ENCODE assay signal across 8 cellular contexts in genomic region chr1:226939439-226940028, GRCh38. TPM values are rescaled to one million over a fixed set of nuclear protein-coding genes. Genes with fewer than 3 reads are reported as not detected.
DNase-seq lines count a peak whose midpoint lies in the region; TF ChIP-seq lines count a peak whose summit lies in the region.

No MANE protein-coding gene starts in this region.

- H3K27me3 ChIP-seq in liver (ENCODE audit: control insufficient read depth in 4 of 4, insufficient read depth in 4 of 4, low read length in 3 of 4), result no peaks in the 10 kb centered on the region

- H3K36me3 ChIP-seq in KOPT-K1 (ENCODE audit: insufficient read depth, low read length) (no peaks in the 10 kb centered on the region), liver (ENCODE audit: control insufficient read depth in 4 of 4, insufficient read depth in 3 of 4, low read depth in 1 of 4, low read length in 3 of 4) (no peaks in the 10 kb centered on the region)

- H3K4me1 ChIP-seq in liver (ENCODE audit: control insufficient read depth in 4 of 4, insufficient read depth in 4 of 4, low read length in 3 of 4), result peaks cover 20 to 54% (median 43%) of the 10 kb centered on the region in 4 donors

- H3K9ac ChIP-seq in liver (ENCODE audit: low read depth in 1 of 2, low read length in 2 of 2), result peak overlapping the region; percentile 78 to 94

- peak overlapping the region; percentile 74 to 77 (median 75) for H3K4me3 ChIP-seq in liver (ENCODE audit: low read depth in 1 of 3, low read length in 3 of 3)

- WGBS in liver, result under 1% methylated on average over 51 of the region's 51 CpGs

- peak; percentile 27 to 56 for DNase-seq in NCI-H187 (lab: John Stamatoyannopoulos, UW)
- no peak for DNase-seq in NCI-H187 treated with DMSO at 0.1 percent for 48 hours (lab: John Stamatoyannopoulos, UW)
- DNase-seq in H4 (ENCODE audit: low spot score), result peak; percentile 37
- DNase-seq in T follicular helper cell (ENCODE audit: low read depth), result peak; percentile 48
- peak; percentile 66 for DNase-seq in cerebellum (ENCODE audit: low spot score)
- DNase-seq in stimulated activated CD4-positive, alpha-beta T cell treated with anti-CD3 and anti-CD28 coated beads, TNF-alpha, amount 100 ng/mL, for 4 hours (ENCODE audit: low read depth in 3 of 3), result peak; percentile 35 to 56 (median 43)

- no peak for TF ChIP-seq CTCF in liver (IDR thresholded peaks at IDR 0.05; ENCODE audit: low read depth, low read length, missing input control)

- TF ChIP-seq RAD21 in liver (IDR thresholded peaks at IDR 0.05), result no peak

- H3K27ac ChIP-seq in KOPT-K1 (ENCODE audit: low read depth, low read length, poor library complexity, severe bottlenecking) (peak overlapping the region; percentile 92), liver (ENCODE audit: low read depth in 1 of 2, low read length in 2 of 2) (peak overlapping the region; percentile 98 to 100)

- H3K9me3 ChIP-seq in KOPT-K1 (ENCODE audit: insufficient read depth, low read length, poor library complexity, severe bottlenecking), result peaks cover 14% of the 10 kb centered on the region
- H3K9me3 ChIP-seq in liver (ENCODE audit: control insufficient read depth in 4 of 4, low read length in 3 of 4), result no peaks in the 10 kb centered on the region

TF ChIP-seq in liver, 16 proteins besides CTCF, POLR2A, EP300 and RAD21:
- TF ChIP-seq GABPA (IDR thresholded peaks at IDR 0.05 in 1 of 2, conservative IDR thresholded peaks at IDR 0.05 in 1 of 2), result peak in 1 of 2 donors; percentile 29
- no peak for TF ChIP-seq ATF3 (IDR thresholded peaks at IDR 0.05)
- peak; percentile 65 for TF ChIP-seq REST (IDR thresholded peaks at IDR 0.05)
- TF ChIP-seq FOXA2 (IDR thresholded peaks at IDR 0.05), result no peak
- TF ChIP-seq YY1 (IDR thresholded peaks at IDR 0.05), result peak; percentile 80
- TF ChIP-seq HNF4G (IDR thresholded peaks at IDR 0.05), result no peak
- no peak for TF ChIP-seq SP1 (IDR thresholded peaks at IDR 0.05)
- TF ChIP-seq ZBTB33 (IDR thresholded peaks at IDR 0.05), result no peak
- peak; percentile 64 for TF ChIP-seq TAF1 (conservative IDR thresholded peaks at IDR 0.05)
- peak in 1 of 2 donors; percentile 31 for TF ChIP-seq HNF4A (conservative IDR thresholded peaks at IDR 0.05)
- TF ChIP-seq NR2F2 (IDR thresholded peaks at IDR 0.05), result no peak
- TF ChIP-seq EGR1 (IDR thresholded peaks at IDR 0.05; ENCODE audit: low read depth in 2 of 2), result no peak
- TF ChIP-seq RXRA (IDR thresholded peaks at IDR 0.05), result no peak
TF ChIP-seq in liver: peak in this region for 5.

RNA-seq across cellular contexts. Expression of gene COQ8A, which starts 0.6 kb away (rescaled TPM):
- total RNA-seq in H4 (2014; rRNA removed; shearing (Covaris generic)), result 7.2 and 8.3 TPM in 2 replicates
- total RNA-seq in cerebellum, result 19.6 TPM
- 10 to 100 TPM; 24.4 to 57.1 TPM for total RNA-seq in liver
- polyA plus RNA-seq in liver, result 10 to 100 TPM; 52.8 to 60.0 TPM
